9 cellular contexts compared by ENCODE assay signal in the genomic region with DNA sequence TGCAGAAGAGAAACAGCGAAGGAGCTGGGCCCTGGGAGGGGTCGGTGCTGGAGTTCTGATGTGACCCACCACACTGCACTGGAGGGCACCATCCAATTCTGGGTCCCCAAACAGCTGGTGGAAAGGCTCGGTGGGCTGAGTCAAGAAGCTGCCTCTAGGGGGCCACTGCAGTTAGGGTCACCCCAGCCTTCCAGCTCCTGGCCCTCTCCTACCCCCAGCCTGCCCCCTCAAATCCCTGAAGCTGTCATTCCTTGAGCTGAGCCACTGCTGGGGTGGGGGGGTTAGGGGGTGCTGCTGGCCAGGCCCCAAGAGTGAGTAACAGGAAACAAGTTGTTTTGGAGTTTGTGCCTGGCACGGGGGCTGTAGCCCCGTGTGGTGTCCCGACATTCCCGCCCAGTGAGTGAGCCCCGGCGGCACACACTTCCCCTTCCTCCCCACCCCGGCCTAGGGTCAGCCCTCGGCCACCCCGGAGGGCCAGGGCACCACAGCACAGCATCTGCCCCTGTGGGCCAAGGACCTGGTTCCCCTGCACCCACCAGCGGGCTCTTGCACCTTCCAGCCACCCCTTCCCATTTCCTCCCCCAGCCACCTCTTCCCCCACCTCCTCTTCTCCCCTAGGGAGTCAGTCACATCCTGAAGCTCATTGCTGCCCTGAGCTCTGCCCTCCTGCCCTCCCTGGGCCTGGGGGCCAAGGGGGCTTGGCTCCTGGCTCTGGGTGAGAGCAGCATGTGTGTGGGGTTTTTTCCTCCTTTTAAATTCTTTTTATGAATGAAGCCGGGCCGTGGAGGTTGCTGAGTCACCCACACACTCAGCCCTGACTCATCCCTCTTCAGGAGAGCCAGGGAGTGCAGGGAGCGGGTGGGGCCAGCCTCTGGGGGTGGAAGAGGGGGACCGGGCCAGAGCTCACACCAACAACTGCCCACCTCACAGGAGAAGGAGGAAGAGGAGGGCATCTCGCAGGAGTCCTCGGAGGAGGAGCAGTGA. TPM values are rescaled to one million over a fixed set of nuclear protein-coding genes. Genes with fewer than 3 reads are reported as not detected.
DNase-seq lines count a peak whose midpoint lies in the region; ATAC-seq and TF ChIP-seq lines count a peak whose summit lies in the region.
"Had no signal": no experiment of that assay in that cellular context is flagged by ENCODE, and none has a peak within 500 bp of the region (broad histone marks: within the 10 kb centered on the region; RNA-seq: fewer than 3 reads in every experiment).

No MANE protein-coding gene starts in this region.

- H3K4me2 ChIP-seq in PC-9, result peak overlapping the region; percentile 95

- H3K27ac Mint-ChIP-seq in activated CD4-positive, alpha-beta T cell treated with anti-CD3 and anti-CD28 coated beads for 36 hours, result peak overlapping the region; percentile 94

- H3K9me3 Mint-ChIP-seq in activated CD4-positive, alpha-beta T cell treated with anti-CD3 and anti-CD28 coated beads for 36 hours (ENCODE audit: low read depth), result no peaks in the 10 kb centered on the region

- CTCF ChIA-PET in activated CD4-positive, alpha-beta T cell treated with anti-CD3 and anti-CD28 coated beads for 36 hours (lab: Charles Lee), result interaction anchor here (0.6 to 0.8 kb wide), 2 partner anchors 49 to 452 kb away, joined by 3 to 4 read pairs; no protein-coding TSS in a partner anchor
- CTCF ChIA-PET in PC-9 (lab: Charles Lee), result interaction anchor here (0.6 to 1.3 kb wide), 6 partner anchors 8 to 222 kb away, joined by 5 to 14 read pairs (median 8); a partner anchor contains a TSS

- H3K27me3 ChIP-seq in PC-9 (ENCODE audit: insufficient read depth, low read depth) (no peaks in the 10 kb centered on the region), adrenal gland (no peaks in the 10 kb centered on the region), spleen (replicated peaks in 1 of 7) (no peaks in the 10 kb centered on the region)

- TF ChIP-seq CTCF in PC-9 (conservative IDR thresholded peaks at IDR 0.05), result peak; percentile 51; the same call in 1 of the 2 replicates
- TF ChIP-seq CTCF in adrenal gland (IDR thresholded peaks at IDR 0.05), result peak in 2 of 6 experiments; percentile 1 to 10
- peak in 5 of 11 experiments; percentile 17 to 43 (median 28) for TF ChIP-seq CTCF in spleen (IDR thresholded peaks at IDR 0.05 in 8 of 11, conservative IDR thresholded peaks at IDR 0.05 in 3 of 11)

- no peaks in the 10 kb centered on the region for H3K9me3 ChIP-seq in PC-9 (ENCODE audit: insufficient read depth, low read depth)
- H3K9me3 ChIP-seq in adrenal gland (replicated peaks in 1 of 3), result no peaks in the 10 kb centered on the region
- no peaks in the 10 kb centered on the region for H3K9me3 ChIP-seq in spleen

- intact Hi-C loops in activated CD4-positive, alpha-beta T cell treated with anti-CD3 and anti-CD28 coated beads for 36 hours (cut with DNase I, micrococcal nuclease), result loop anchor here (1.0 kb wide), 1 partner anchor 48 kb away; no protein-coding TSS in a partner anchor
- intact Hi-C loops in PC-9 (cut with micrococcal nuclease; ENCODE audit: unreplicated experiment) (loop anchor here (1.0 to 10.0 kb wide), 4 partner anchors 8 to 459 kb away; a partner anchor contains a TSS), adrenal gland (cut with DNase I) (loop anchor here (5.0 kb wide), 2 partner anchors 47 to 173 kb away; no protein-coding TSS in a partner anchor), left cardiac atrium (cut with DNase I) (no loop called here), spleen (cut with DNase I; ENCODE audit: low total_unique reads) (no loop called here)

- BruUV-seq in PC-9 (replicated peaks; lab: Mats Ljungman, UMichigan), result no TSS peak

- H3K4me1 Mint-ChIP-seq in activated CD4-positive, alpha-beta T cell treated with anti-CD3 and anti-CD28 coated beads for 36 hours, result peaks cover 89% of the 10 kb centered on the region

- peaks cover 50% of the 10 kb centered on the region for H3K79me2 ChIP-seq in PC-9 (ENCODE audit: low read depth)

- H3K4me1 ChIP-seq in PC-9 (replicated peaks; ENCODE audit: insufficient read depth) (peaks cover 89% of the 10 kb centered on the region), adrenal gland (replicated peaks in 1 of 2) (peaks cover 17 to 18% of the 10 kb centered on the region in 2 donors), spleen (peaks cover 16 to 80% (median 50%) of the 10 kb centered on the region in 6 donors)

- peak overlapping the region; percentile 10 for H3K4me3 Mint-ChIP-seq in activated CD4-positive, alpha-beta T cell treated with anti-CD3 and anti-CD28 coated beads for 36 hours

- ATAC-seq in activated CD4-positive, alpha-beta T cell treated with anti-CD3 and anti-CD28 coated beads for 36 hours, result peak; percentile 47
- peak in 1 of 2 donors; percentile 69 for ATAC-seq in left cardiac atrium
- no peak for ATAC-seq in GM21576 (IDR thresholded peaks at IDR 0.05; ENCODE audit: unreplicated experiment)
- ATAC-seq: left colon had no signal

- H3K4me3 ChIP-seq in PC-9 (peak overlapping the region; percentile 78; the same call in 1 of the 2 replicates), adrenal gland (no peak overlapping the region), spleen (peak overlapping the region in 1 of 8 donors; percentile 9)

- peaks cover 17% of the 10 kb centered on the region for H4K20me1 ChIP-seq in PC-9 (ENCODE audit: insufficient read depth)

- H3F3A ChIP-seq in PC-9 (ENCODE audit: insufficient read depth, low read depth), result peaks cover 92% of the 10 kb centered on the region

- H3K36me3 ChIP-seq in PC-9 (ENCODE audit: low read depth), result peaks cover 35% of the 10 kb centered on the region
- no peaks in the 10 kb centered on the region for H3K36me3 ChIP-seq in adrenal gland (replicated peaks in 1 of 2)
- H3K36me3 ChIP-seq in spleen, result peaks cover 0 to 76% (median 25%) of the 10 kb centered on the region in 6 donors

- DNase-seq in activated CD4-positive, alpha-beta T cell treated with anti-CD3 and anti-CD28 coated beads for 36 hours, result peak; percentile 87
- no peak for DNase-seq in activated CD4-positive, alpha-beta T cell treated with anti-CD3 and anti-CD28 coated beads, Interleukin-2, amount 50 U/mL, for 1 hour
- DNase-seq in PC-9 (peak; percentile 93 to 96), adrenal gland (peak; percentile 77 to 91 (median 88)), left cardiac atrium (peak; percentile 84), spleen (peak; percentile 81), activated gamma-delta T cell treated with Interleukin-2 at 50 U/mL for 16 hours (no peak)

- WGBS in adrenal gland, 4 donors, result 21 to 32% (median 30%) methylated on average over 8 to 19 of the region's 19 CpGs
- WGBS in spleen, 5 donors, result 26 to 54% (median 39%) methylated on average over 13 to 19 of the region's 19 CpGs

- no peak overlapping the region for H2AFZ ChIP-seq in PC-9

- POLR2A ChIA-PET in activated CD4-positive, alpha-beta T cell treated with anti-CD3 and anti-CD28 coated beads for 36 hours (lab: Charles Lee), result interaction anchor here (1.3 kb wide), 1 partner anchor 20 kb away, joined by 4 read pairs; no protein-coding TSS in a partner anchor
- POLR2A ChIA-PET in PC-9 (lab: Charles Lee; ENCODE audit: unreplicated experiment), result interaction anchor here (0.5 to 0.8 kb wide), 8 partner anchors 11 to 931 kb away, joined by 3 to 6 read pairs (median 4); a partner anchor contains a TSS

- H3K27me3 Mint-ChIP-seq in activated CD4-positive, alpha-beta T cell treated with anti-CD3 and anti-CD28 coated beads for 36 hours, result no peaks in the 10 kb centered on the region

- H3K27ac ChIP-seq in PC-9, result peak overlapping the region; percentile 83
- H3K27ac ChIP-seq in adrenal gland, result peak overlapping the region in 1 of 5 donors; percentile 52
- H3K27ac ChIP-seq in spleen, result peak overlapping the region in 5 of 8 donors; percentile 11 to 63 (median 40)

- no peak for TF ChIP-seq POLR2A in adrenal gland (IDR thresholded peaks at IDR 0.05)
- TF ChIP-seq POLR2A in spleen (IDR thresholded peaks at IDR 0.05), result no peak

- no peaks in the 10 kb centered on the region for H3K9me2 ChIP-seq in PC-9 (ENCODE audit: insufficient read depth)

- peaks cover 62% of the 10 kb centered on the region for H3K36me3 Mint-ChIP-seq in activated CD4-positive, alpha-beta T cell treated with anti-CD3 and anti-CD28 coated beads for 36 hours (ENCODE audit: low read depth)

RNA-seq across cellular contexts. Expression of a gene that starts 4.6 kb away (rescaled TPM):
- 10 to 100 TPM; 15.8 to 16.3 TPM for total RNA-seq in activated CD4-positive, alpha-beta T cell treated with anti-CD3 and anti-CD28 coated beads for 36 hours
- 32.8 and 35.2 TPM in 2 replicates for total RNA-seq in PC-9 (2021)
- 10 to 100 TPM; 21.5 to 53.7 (median 33.2) TPM for total RNA-seq in adrenal gland
- polyA plus RNA-seq in adrenal gland, result 100 to 1,000 TPM in 2 of 3 donors, 1 to 10 TPM in 1; 9.7 to 122 (median 109) TPM
- total RNA-seq in left cardiac atrium, result 10 to 100 TPM; 18.4 to 22.7 TPM
- total RNA-seq in spleen, result 10 to 100 TPM; 24.7 to 40.7 (median 33.9) TPM
- 10 to 100 TPM; 69.0 to 73.7 (median 71.5) TPM for polyA plus RNA-seq in spleen

RNA-seq across cellular contexts. Expression of a gene that starts 7.5 kb away (rescaled TPM):
- total RNA-seq in activated CD4-positive, alpha-beta T cell treated with anti-CD3 and anti-CD28 coated beads for 36 hours, result 100 to 1,000 TPM; 569 to 649 TPM
- total RNA-seq in PC-9 (2021) (1,825 and 1,951 TPM in 2 replicates), adrenal gland (10 to 100 TPM in 6 of 8 donors, 1 to 10 TPM in 2; 3.6 to 27.0 (median 12.7) TPM), left cardiac atrium (10 to 100 TPM; 32.5 to 36.2 TPM), spleen (100 to 1,000 TPM in 2 of 7 donors, 10 to 100 TPM in 5; 49.9 to 112 (median 73.5) TPM)
- polyA plus RNA-seq in adrenal gland (10 to 100 TPM in 1 of 3 donors, 1 to 10 TPM in 2; 6.6 to 13.3 (median 7.1) TPM), spleen (100 to 1,000 TPM in 2 of 3 donors, 10 to 100 TPM in 1; 63.7 to 129 (median 109) TPM)

Comparison
In these comparisons a context has a peak if more than half of its experiments do, and no peak if none do; other contexts are left out.
1. DNase-seq: peak in activated CD4-positive, alpha-beta T cell treated with anti-CD3 and anti-CD28 coated beads for 36 hours (single experiment), PC-9 (2 of 2), adrenal gland (7 of 7), left cardiac atrium (single experiment) and spleen (single experiment); none in activated CD4-positive, alpha-beta T cell treated with anti-CD3 and anti-CD28 coated beads, Interleukin-2, amount 50 U/mL, for 1 hour (single experiment) and activated gamma-delta T cell treated with Interleukin-2 at 50 U/mL for 16 hours (single experiment).
2. RNA of a gene that starts 7.5 kb away (total RNA-seq): 1,825 to 1,951 TPM in PC-9 and 569 to 649 TPM in activated CD4-positive, alpha-beta T cell treated with anti-CD3 and anti-CD28 coated beads for 36 hours; 49.9 to 112 TPM in spleen, 32.5 to 36.2 TPM in left cardiac atrium and 3.6 to 27.0 TPM in adrenal gland; every median in the first group is over 4 times any median in the second.
3. intact Hi-C loops: an anchor here in activated CD4-positive, alpha-beta T cell treated with anti-CD3 and anti-CD28 coated beads for 36 hours (1.0 kb wide), PC-9 (1.0 to 10.0 kb wide) and adrenal gland (5.0 kb wide); none called in left cardiac atrium and spleen.